1 cellular context compared by ENCODE assay signal in genomic region chr19:863305-863620, GRCh38.
TF ChIP-seq lines count a peak whose summit lies in the region.

No MANE protein-coding gene starts in this region.

TF ChIP-seq in GM23338, 12 proteins besides CTCF, POLR2A, EP300 and RAD21 (continued from another document):
- TF ChIP-seq ZNF462 (CRISPR knock-in tag; IDR thresholded peaks at IDR 0.05): no peak
TF ChIP-seq in GM23338: peak in this region for 0.
